Comparison of ENCODE assay signal across 9 cellular contexts in genomic region chr22:38981659-38982007, GRCh38. TPM values are rescaled to one million over a fixed set of nuclear protein-coding genes. Genes with fewer than 3 reads are reported as not detected.
A peak's percentile ranks its signal among the peaks of the same experiment; 100 is the strongest.
DNase-seq lines count a peak whose midpoint lies in the region; ATAC-seq and TF ChIP-seq lines count a peak whose summit lies in the region.
"Had no signal": no experiment of that assay in that cellular context is flagged by ENCODE, and none has a peak within 500 bp of the region (broad histone marks: within the 10 kb centered on the region; RNA-seq: fewer than 3 reads in every experiment).

No MANE protein-coding gene starts in this region.

- no peak overlapping the region for H3K27ac ChIP-seq in CD4-positive, CD25-positive, alpha-beta regulatory T cell (ENCODE audit: insufficient read depth, low read length, poor library complexity, severe bottlenecking)
- H3K27ac ChIP-seq in duodenal mucosa (ENCODE audit: low read depth, low read length) (peak overlapping the region; percentile 36), neutrophil (peak overlapping the region; percentile 82)

- no peaks in the 10 kb centered on the region for H3K27me3 ChIP-seq in CD4-positive, CD25-positive, alpha-beta regulatory T cell (ENCODE audit: control insufficient read depth, insufficient read depth, low read length)
- H3K27me3 ChIP-seq in duodenal mucosa (ENCODE audit: control insufficient read depth in 1 of 2, insufficient read depth in 2 of 2, low read length in 2 of 2), result no peaks in the 10 kb centered on the region
- H3K27me3 ChIP-seq in neutrophil, result peaks cover 4% of the 10 kb centered on the region

- peak overlapping the region; percentile 43 to 48 for H3K9ac ChIP-seq in duodenal mucosa (ENCODE audit: low read depth in 1 of 2, low read length in 2 of 2)

- CTCF ChIA-PET in GM10248 (lab: Yijun Ruan, JAX), result interaction anchor here (0.6 to 3.9 kb wide), 8 partner anchors 8 to 111 kb away, joined by 3 to 20 read pairs (median 3); no protein-coding TSS in a partner anchor

- peak overlapping the region in 3 of 4 donors; percentile 59 to 97 (median 92) for H3K4me3 Mint-ChIP-seq in CD4-positive, CD25-positive, alpha-beta regulatory T cell

- peak overlapping the region; percentile 26 for H3K4me3 ChIP-seq in CD4-positive, CD25-positive, alpha-beta regulatory T cell (ENCODE audit: low read depth, low read length)
- H3K4me3 ChIP-seq in duodenal mucosa (ENCODE audit: low read depth in 1 of 2, low read length in 2 of 2) (peak overlapping the region; percentile 60 to 61), neutrophil (ENCODE audit: low read depth in 1 of 2, low read length in 1 of 2) (peak overlapping the region; percentile 60 to 70)

- peaks cover 4 to 44% (median 21%) of the 10 kb centered on the region in 4 donors for H3K4me1 Mint-ChIP-seq in CD4-positive, CD25-positive, alpha-beta regulatory T cell

- no peak for TF ChIP-seq CTCF in neutrophil (IDR thresholded peaks at IDR 0.05)
- no peak for TF ChIP-seq CTCF in GM13976 (IDR thresholded peaks at IDR 0.05; ENCODE audit: borderline replicate concordance, control extremely low read depth, extremely low read depth, insufficient read depth, missing control alignments)
- no peak for TF ChIP-seq CTCF in GM10248 (IDR thresholded peaks at IDR 0.05; ENCODE audit: control extremely low read depth, extremely low read depth, low read depth, missing control alignments)

- no peak for DNase-seq in CD4-positive, CD25-positive, alpha-beta regulatory T cell
- DNase-seq in stimulated activated CD4-positive, alpha-beta T cell treated with anti-CD3 and anti-CD28 coated beads, Interleukin-1b, Interleukin-23, amount 100 ng/mL, for 48 hours, result no peak
- DNase-seq in midbrain (lab: John Stamatoyannopoulos, UW) (no peak), GM13976 (ENCODE audit: low spot score) (no peak), GM10248 (ENCODE audit: extremely low spot score) (no peak)
- DNase-seq: NCI-H1092 treated with DMSO at 0.1 percent for 48 hours had no signal

- no peak for ATAC-seq in CD4-positive, CD25-positive, alpha-beta regulatory T cell (ENCODE audit: low read depth in 2 of 2)
- ATAC-seq in HG03175 (IDR thresholded peaks at IDR 0.05; ENCODE audit: unreplicated experiment), result peak; percentile 3

- peak overlapping the region in 2 of 3 donors; percentile 60 to 84 for H3K27ac Mint-ChIP-seq in CD4-positive, CD25-positive, alpha-beta regulatory T cell

- H3K9me3 Mint-ChIP-seq in CD4-positive, CD25-positive, alpha-beta regulatory T cell, result peaks cover 0 to 9% (median 1%) of the 10 kb centered on the region in 7 donors

- peaks cover 19% of the 10 kb centered on the region for H3K4me1 ChIP-seq in CD4-positive, CD25-positive, alpha-beta regulatory T cell (ENCODE audit: control insufficient read depth, insufficient read depth, low read length, poor library complexity, severe bottlenecking)
- H3K4me1 ChIP-seq in duodenal mucosa (ENCODE audit: control insufficient read depth in 1 of 2, insufficient read depth in 2 of 2, low read length in 2 of 2), result peaks cover 11 to 28% of the 10 kb centered on the region in 2 donors
- peaks cover 23 to 31% of the 10 kb centered on the region in 2 experiments for H3K4me1 ChIP-seq in neutrophil (ENCODE audit: control insufficient read depth in 1 of 2, insufficient read depth in 1 of 2, low read depth in 1 of 2, low read length in 1 of 2)

- POLR2A ChIA-PET in GM10248 (lab: Yijun Ruan, JAX), result no interaction called here

- peaks cover 19% of the 10 kb centered on the region for H3K27me3 Mint-ChIP-seq in CD4-positive, CD25-positive, alpha-beta regulatory T cell

- in situ Hi-C loops in GM13976 (cut with MboI; ENCODE audit: low sequenced_read_pairs, unreplicated experiment), result no loop called here

- H3K9me3 ChIP-seq in CD4-positive, CD25-positive, alpha-beta regulatory T cell (ENCODE audit: control insufficient read depth in 2 of 2, low read length in 2 of 2), result no peaks in the 10 kb centered on the region
- H3K9me3 ChIP-seq in duodenal mucosa (ENCODE audit: control insufficient read depth in 1 of 2, low read length in 2 of 2), result no peaks in the 10 kb centered on the region
- H3K9me3 ChIP-seq in neutrophil, result no peaks in the 10 kb centered on the region

- H3K36me3 Mint-ChIP-seq in CD4-positive, CD25-positive, alpha-beta regulatory T cell, result peaks cover 4% of the 10 kb centered on the region

- H3K36me3 ChIP-seq in CD4-positive, CD25-positive, alpha-beta regulatory T cell (ENCODE audit: control insufficient read depth, insufficient read depth, low read length), result no peaks in the 10 kb centered on the region
- H3K36me3 ChIP-seq in duodenal mucosa (ENCODE audit: control insufficient read depth in 1 of 2, insufficient read depth in 2 of 2, low read length in 2 of 2) (no peaks in the 10 kb centered on the region), neutrophil (no peaks in the 10 kb centered on the region)

RNA-seq across cellular contexts. Expression of gene APOBEC3B, which starts 0.5 kb away (rescaled TPM):
- total RNA-seq in CD4-positive, CD25-positive, alpha-beta regulatory T cell, result 2.1 TPM
- polyA plus RNA-seq in CD4-positive, CD25-positive, alpha-beta regulatory T cell, result 1 to 10 TPM in 2 of 4 donors, under 1 TPM in 2; 0.17 to 1.4 (median 1.1) TPM

RNA-seq across cellular contexts. Expression of gene APOBEC3A, which starts 24.2 kb away (rescaled TPM):
- total RNA-seq in CD4-positive, CD25-positive, alpha-beta regulatory T cell, result not detected
- under 1 TPM in 1 of 4 donors, not detected in 3; 0.29 TPM for polyA plus RNA-seq in CD4-positive, CD25-positive, alpha-beta regulatory T cell

RNA-seq across cellular contexts. Expression of gene APOBEC3C, which starts 32.4 kb away (rescaled TPM):
- total RNA-seq in CD4-positive, CD25-positive, alpha-beta regulatory T cell, result 59.0 TPM
- polyA plus RNA-seq in CD4-positive, CD25-positive, alpha-beta regulatory T cell, result 100 to 1,000 TPM in 2 of 4 donors, 10 to 100 TPM in 2; 87.5 to 146 (median 110) TPM

RNA-seq across cellular contexts. Expression of gene APOBEC3D, which starts 39.3 kb away (rescaled TPM):
- 24.4 TPM for total RNA-seq in CD4-positive, CD25-positive, alpha-beta regulatory T cell
- polyA plus RNA-seq in CD4-positive, CD25-positive, alpha-beta regulatory T cell, result 10 to 100 TPM; 14.4 to 24.7 (median 16.1) TPM

RNA-seq across cellular contexts. Expression of gene APOBEC3F, which starts 59.0 kb away (rescaled TPM):
- 17.6 TPM for total RNA-seq in CD4-positive, CD25-positive, alpha-beta regulatory T cell
- 10 to 100 TPM in 2 of 4 donors, 1 to 10 TPM in 2; 7.8 to 18.4 (median 10.4) TPM for polyA plus RNA-seq in CD4-positive, CD25-positive, alpha-beta regulatory T cell
